ENCODE assay signal across 1 cellular context in genomic region chr6:34190504-34191122, GRCh38.
TF ChIP-seq lines count a peak whose summit lies in the region.

No MANE protein-coding gene starts in this region.

TF ChIP-seq in K562, 482 proteins besides CTCF, POLR2A, EP300 and RAD21:
- TF ChIP-seq MAX (CRISPR knock-in tag; IDR thresholded peaks at IDR 0.05) (0 out of 2 replicates have a peak, but pooled peaks have one; percentile 23), ZNF239 (CRISPR knock-in tag; IDR thresholded peaks at IDR 0.05) (no peak), STAG1 (CRISPR knock-in tag; IDR thresholded peaks at IDR 0.05; ENCODE audit: borderline replicate concordance) (0 out of 2 replicates have a peak, but pooled peaks have one; percentile 10), ZBTB8A (IDR thresholded peaks at IDR 0.05; ENCODE audit: partially characterized antibody) (no peak), USF2 (CRISPR knock-in tag; IDR thresholded peaks at IDR 0.05) (no peak), PRMT5 (CRISPR knock-in tag; IDR thresholded peaks at IDR 0.05) (no peak), ZBTB7A (IDR thresholded peaks at IDR 0.05; ENCODE audit: borderline replicate concordance, control insufficient read depth, low read depth, low read length) (peak; percentile 60; the same call in 1 of the 2 replicates)
